In genomic region chr1:47109482-47109881, GRCh38 we compare ENCODE assay signal across 10 cellular contexts. TPM values are rescaled to one million over a fixed set of nuclear protein-coding genes. Genes with fewer than 3 reads are reported as not detected.
"Had no signal": no experiment of that assay in that cellular context is flagged by ENCODE, and none has a peak within 500 bp of the region (broad histone marks: within the 10 kb centered on the region; RNA-seq: fewer than 3 reads in every experiment).

No MANE protein-coding gene starts in this region.

RNA-seq across cellular contexts. Expression of gene CYP4A22, which starts 27.8 kb away (rescaled TPM):
- total RNA-seq: frontal cortex; glomerular endothelial cell; kidney epithelial cell; mucosa of descending colon; naive thymus-derived CD8-positive, alpha-beta T cell; osteoblast; psoas muscle; thoracic aorta; transverse colon had no signal
- polyA plus RNA-seq: naive thymus-derived CD8-positive, alpha-beta T cell; neural cell had no signal

RNA-seq across cellular contexts. Expression of gene CYP4Z1, which starts 42.5 kb away (rescaled TPM):
- total RNA-seq: glomerular endothelial cell; kidney epithelial cell; naive thymus-derived CD8-positive, alpha-beta T cell; osteoblast had no signal
- polyA plus RNA-seq: naive thymus-derived CD8-positive, alpha-beta T cell had no signal
